8 cellular contexts compared by ENCODE assay signal in genomic region chr2:16666453-16666801, GRCh38. TPM values are rescaled to one million over a fixed set of nuclear protein-coding genes. Genes with fewer than 3 reads are reported as not detected.
A peak's percentile ranks its signal among the peaks of the same experiment; 100 is the strongest.
DNase-seq lines count a peak whose midpoint lies in the region; ATAC-seq and TF ChIP-seq lines count a peak whose summit lies in the region.

No MANE protein-coding gene starts in this region.

- no peaks in the 10 kb centered on the region for H3K9me3 ChIP-seq in CD4-positive, alpha-beta T cell (ENCODE audit: control insufficient read depth, low read length)

- TF ChIP-seq CTCF in CD4-positive, alpha-beta T cell (IDR thresholded peaks at IDR 0.05) = no peak
- TF ChIP-seq CTCF in mesothelial cell of epicardium (IDR thresholded peaks at IDR 0.05; ENCODE audit: unreplicated experiment) = no peak

- peak overlapping the region; percentile 73 for H3K27ac Mint-ChIP-seq in CD4-positive, alpha-beta T cell
- peak overlapping the region; percentile 1 for H3K27ac Mint-ChIP-seq in mesothelial cell of epicardium

- POLR2A ChIA-PET in CD4-positive, alpha-beta T cell (lab: Charles Lee) = interaction anchor here (1.2 kb wide), 1 partner anchor 44 kb away, joined by 3 read pairs; no protein-coding TSS in a partner anchor

- peak overlapping the region; percentile 84 for H3K4me3 Mint-ChIP-seq in CD4-positive, alpha-beta T cell
- H3K4me3 Mint-ChIP-seq in mesothelial cell of epicardium = peak overlapping the region; percentile 70

- peak in 1 of 10 experiments; percentile 12 for DNase-seq in CD4-positive, alpha-beta T cell
- peak; percentile 53 for DNase-seq in astrocyte of the hippocampus (ENCODE audit: low read depth, low spot score)
- no peak for DNase-seq in mesothelial cell of epicardium (ENCODE audit: low spot score in 2 of 2, unreplicated experiment in 2 of 2)
- DNase-seq in anterior cingulate cortex (lab: John Stamatoyannopoulos, UW) = no peak
- DNase-seq in RPMI8226 = no peak
- no peak for DNase-seq in NCI-H2029 treated with DMSO at 0.1 percent for 48 hours (lab: John Stamatoyannopoulos, UW)

- CTCF ChIA-PET in CD4-positive, alpha-beta T cell (lab: Charles Lee) = no interaction called here

- H3K9me3 Mint-ChIP-seq in CD4-positive, alpha-beta T cell = no peaks in the 10 kb centered on the region
- H3K9me3 Mint-ChIP-seq in mesothelial cell of epicardium = no peaks in the 10 kb centered on the region

- intact Hi-C loops in CD4-positive, alpha-beta T cell (cut with DNase I, micrococcal nuclease) = no loop called here

- peaks cover 53% of the 10 kb centered on the region for H3K27me3 Mint-ChIP-seq in CD4-positive, alpha-beta T cell
- H3K27me3 Mint-ChIP-seq in mesothelial cell of epicardium (ENCODE audit: low read depth) = peaks cover 21% of the 10 kb centered on the region

- H3K27me3 ChIP-seq in CD4-positive, alpha-beta T cell (ENCODE audit: control insufficient read depth, insufficient read depth, low read length) = peaks cover 31% of the 10 kb centered on the region

- H3K36me3 Mint-ChIP-seq in CD4-positive, alpha-beta T cell (ENCODE audit: low read depth) = no peaks in the 10 kb centered on the region
- no peaks in the 10 kb centered on the region for H3K36me3 Mint-ChIP-seq in mesothelial cell of epicardium

- peak; percentile 30 for ATAC-seq in CD4-positive, alpha-beta T cell (ENCODE audit: poor library complexity)
- ATAC-seq in HG03280 (IDR thresholded peaks at IDR 0.05; ENCODE audit: unreplicated experiment) (peak; percentile 24), HG03571 (IDR thresholded peaks at IDR 0.05; ENCODE audit: unreplicated experiment) (no peak)

- no peak overlapping the region for H3K27ac ChIP-seq in CD4-positive, alpha-beta T cell (ENCODE audit: low read depth, low read length)

- H3K4me1 Mint-ChIP-seq in CD4-positive, alpha-beta T cell (ENCODE audit: low read depth) = peaks cover 21% of the 10 kb centered on the region
- H3K4me1 Mint-ChIP-seq in mesothelial cell of epicardium = peaks cover 18% of the 10 kb centered on the region

RNA-seq across cellular contexts. Expression of gene CYRIA, which starts 0.8 kb away (rescaled TPM):
- total RNA-seq in CD4-positive, alpha-beta T cell = 1 to 10 TPM; 1.3 TPM
- total RNA-seq in mesothelial cell of epicardium = 3.9 to 4.5 TPM (median 4.0 TPM) in 3 replicates
